ENCODE assay signal across 8 cellular contexts in genomic region chr14:68822132-68822651, GRCh38. TPM values are rescaled to one million over a fixed set of nuclear protein-coding genes. Genes with fewer than 3 reads are reported as not detected.
DNase-seq lines count a peak whose midpoint lies in the region; ATAC-seq and TF ChIP-seq lines count a peak whose summit lies in the region.

No MANE protein-coding gene starts in this region.

- H3K4me1 ChIP-seq in OCI-LY1 (ENCODE audit: insufficient read depth, low read length, severe bottlenecking) = peaks cover 59% of the 10 kb centered on the region

- TF ChIP-seq CTCF in OCI-LY1 (IDR thresholded peaks at IDR 0.05; ENCODE audit: low read length) = no peak

- peak overlapping the region; percentile 73 for H3K9ac ChIP-seq in OCI-LY1 (ENCODE audit: low read length)

- no peaks in the 10 kb centered on the region for H3K9me2 ChIP-seq in OCI-LY1 (ENCODE audit: low read depth, low read length)

- H3F3A ChIP-seq in OCI-LY1 (ENCODE audit: insufficient read depth, low read length) = no peaks in the 10 kb centered on the region

- H3K27me3 ChIP-seq in OCI-LY1 (ENCODE audit: insufficient read depth, low read length) = no peaks in the 10 kb centered on the region
- H3K27me3 ChIP-seq in H7 (ENCODE audit: control insufficient read depth, insufficient read depth, low read length) = no peaks in the 10 kb centered on the region

- H3K9me3 Mint-ChIP-seq in activated T-cell treated with anti-CD3 and anti-CD28 coated beads, Interleukin-2, amount 50 U/mL, for 24 hours = no peaks in the 10 kb centered on the region

- H3K27ac ChIP-seq in OCI-LY1 (ENCODE audit: low read depth, low read length, poor library complexity, severe bottlenecking) = peak overlapping the region; percentile 93

- no peaks in the 10 kb centered on the region for H3K36me3 Mint-ChIP-seq in activated T-cell treated with anti-CD3 and anti-CD28 coated beads, Interleukin-2, amount 50 U/mL, for 24 hours (ENCODE audit: low read depth)

- ATAC-seq in HG02642 (IDR thresholded peaks at IDR 0.05; ENCODE audit: poor library complexity, unreplicated experiment) = peak; percentile 53
- peak; percentile 56 for ATAC-seq in stimulated activated naive CD8-positive, alpha-beta T cell treated with anti-CD3 and anti-CD28 coated beads, Interleukin-15, Interleukin-2, amounts not matched to agents 100 U/mL and 50 U/mL, for 24 hours

- H3K4me1 Mint-ChIP-seq in activated T-cell treated with anti-CD3 and anti-CD28 coated beads, Interleukin-2, amount 50 U/mL, for 24 hours (ENCODE audit: low read depth) = peaks cover 52% of the 10 kb centered on the region

- H3K4me3 ChIP-seq in OCI-LY1 (ENCODE audit: low read depth, low read length, poor library complexity, severe bottlenecking) (peak overlapping the region; percentile 63), H7 (ENCODE audit: insufficient read depth, low read depth, low read length) (no peak overlapping the region)

- no peaks in the 10 kb centered on the region for H3K79me2 ChIP-seq in OCI-LY1 (ENCODE audit: insufficient read depth, low read length)

- no peaks in the 10 kb centered on the region for H3K9me3 ChIP-seq in OCI-LY1 (ENCODE audit: low read length)

- H3K27me3 Mint-ChIP-seq in activated T-cell treated with anti-CD3 and anti-CD28 coated beads, Interleukin-2, amount 50 U/mL, for 24 hours = no peaks in the 10 kb centered on the region

- no peaks in the 10 kb centered on the region for H3K36me3 ChIP-seq in OCI-LY1 (ENCODE audit: insufficient read depth, low read length)
- H3K36me3 ChIP-seq in H7 (replicated peaks; ENCODE audit: control insufficient read depth, insufficient read depth, low read length) = no peaks in the 10 kb centered on the region

- H3K4me3 Mint-ChIP-seq in activated T-cell treated with anti-CD3 and anti-CD28 coated beads, Interleukin-2, amount 50 U/mL, for 24 hours = no peak overlapping the region

- peak overlapping the region; percentile 59 for H3K27ac Mint-ChIP-seq in activated T-cell treated with anti-CD3 and anti-CD28 coated beads, Interleukin-2, amount 50 U/mL, for 24 hours

- H4K20me1 ChIP-seq in OCI-LY1 (ENCODE audit: insufficient read depth, low read length) = no peaks in the 10 kb centered on the region

- no peak for DNase-seq in activated T-cell treated with anti-CD3 and anti-CD28 coated beads, Interleukin-2, amount 50 U/mL, for 24 hours
- no peak for DNase-seq in activated T-cell treated with anti-CD3 and anti-CD28 coated beads, Interleukin-2, amount 50 U/mL, for 48 hours
- DNase-seq in stimulated activated naive CD8-positive, alpha-beta T cell treated with anti-CD3 and anti-CD28 coated beads, Interleukin-15, Interleukin-2, amounts not matched to agents 100 U/mL and 50 U/mL, for 24 hours = no peak
- no peak for DNase-seq in H7
- DNase-seq in stimulated activated naive CD4-positive, alpha-beta T cell treated with Interleukin-2 at 50 U/mL for 16 hours (lab: John Stamatoyannopoulos, UW) = no peak
- DNase-seq in globus pallidus (ENCODE audit: low spot score) = no peak

- H3K4me2 ChIP-seq in OCI-LY1 (ENCODE audit: low read length) = peak overlapping the region; percentile 79

- no peak overlapping the region for H2AFZ ChIP-seq in OCI-LY1 (ENCODE audit: low read length)

RNA-seq across cellular contexts. Expression of gene ZFP36L1, which starts 29.3 kb away (rescaled TPM):
- 47.8 and 73.1 TPM in 2 replicates for total RNA-seq in H7 (2014; rRNA removed; shearing (Covaris generic))
